1 cellular context compared by ENCODE assay signal in genomic region chr14:103112488-103113243, GRCh38.
A peak's percentile ranks its signal among the peaks of the same experiment; 100 is the strongest.
TF ChIP-seq lines count a peak whose summit lies in the region.

No MANE protein-coding gene starts in this region.

TF ChIP-seq in HepG2, 621 proteins besides CTCF, POLR2A, EP300 and RAD21 (continued from another document and continues in another):
- TF ChIP-seq TRAFD1 (CRISPR knock-in tag; IDR thresholded peaks at IDR 0.05; ENCODE audit: borderline replicate concordance) = no peak
- TF ChIP-seq ZBTB37 (CRISPR knock-in tag; IDR thresholded peaks at IDR 0.05) = no peak
- TF ChIP-seq ZBTB2 (CRISPR knock-in tag; IDR thresholded peaks at IDR 0.05; ENCODE audit: low read depth) = no peak
- TF ChIP-seq HES4 (CRISPR knock-in tag; IDR thresholded peaks at IDR 0.05; ENCODE audit: borderline replicate concordance) = peak; percentile 45; the same call in 1 of the 2 replicates
- peak; percentile 69 for TF ChIP-seq ZNF281 (CRISPR knock-in tag; IDR thresholded peaks at IDR 0.05; ENCODE audit: borderline replicate concordance)
- no peak for TF ChIP-seq ZNF660 (CRISPR knock-in tag; IDR thresholded peaks at IDR 0.05; ENCODE audit: borderline replicate concordance, low read depth)
- TF ChIP-seq NFYC (CRISPR knock-in tag; IDR thresholded peaks at IDR 0.05) = peak; percentile 28; the same call in 1 of the 2 replicates
- TF ChIP-seq ZNF263 (CRISPR knock-in tag; IDR thresholded peaks at IDR 0.05) = no peak
- no peak for TF ChIP-seq ONECUT2 (CRISPR knock-in tag; IDR thresholded peaks at IDR 0.05)
- no peak for TF ChIP-seq CEBPZ (IDR thresholded peaks at IDR 0.05; ENCODE audit: low read length)
- no peak for TF ChIP-seq ZNF33B (CRISPR knock-in tag; IDR thresholded peaks at IDR 0.05)
- no peak for TF ChIP-seq ZBTB26 (CRISPR knock-in tag; IDR thresholded peaks at IDR 0.05; ENCODE audit: borderline replicate concordance)
- peak; percentile 15; the same call in 1 of the 2 replicates for TF ChIP-seq NR2C2 (CRISPR knock-in tag; IDR thresholded peaks at IDR 0.05; ENCODE audit: borderline replicate concordance)
- no peak for TF ChIP-seq ZNF563 (CRISPR knock-in tag; IDR thresholded peaks at IDR 0.05)
- TF ChIP-seq CHD4 (IDR thresholded peaks at IDR 0.05; ENCODE audit: borderline replicate concordance, low read length) = no peak
- peak; percentile 50 for TF ChIP-seq ZNF687 (CRISPR knock-in tag; IDR thresholded peaks at IDR 0.05)
- TF ChIP-seq LCORL (IDR thresholded peaks at IDR 0.05) = no peak
- TF ChIP-seq LCORL (CRISPR knock-in tag; IDR thresholded peaks at IDR 0.05) = peak; percentile 20; the same call in 1 of the 2 replicates
- TF ChIP-seq ZBTB44 (CRISPR knock-in tag; IDR thresholded peaks at IDR 0.05) = no peak
- TF ChIP-seq AHDC1 (CRISPR knock-in tag; IDR thresholded peaks at IDR 0.05; ENCODE audit: borderline replicate concordance) = no peak
- peak; percentile 36; the same call in 1 of the 2 replicates for TF ChIP-seq TFAP4 (IDR thresholded peaks at IDR 0.05; ENCODE audit: borderline replicate concordance, low read depth)
- TF ChIP-seq ZNF724P (CRISPR knock-in tag; IDR thresholded peaks at IDR 0.05; ENCODE audit: borderline replicate concordance) = no peak
- no peak for TF ChIP-seq ZNF768 (CRISPR knock-in tag; IDR thresholded peaks at IDR 0.05)
- no peak for TF ChIP-seq ZKSCAN5 (CRISPR knock-in tag; IDR thresholded peaks at IDR 0.05)
- no peak for TF ChIP-seq RBM39 (IDR thresholded peaks at IDR 0.05; ENCODE audit: low read depth, low read length, poor library complexity, severe bottlenecking)
- no peak for TF ChIP-seq ZNF782 (CRISPR knock-in tag; IDR thresholded peaks at IDR 0.05; ENCODE audit: borderline replicate concordance)
